Comparison of ENCODE assay signal across 1 cellular context in the genomic region with DNA sequence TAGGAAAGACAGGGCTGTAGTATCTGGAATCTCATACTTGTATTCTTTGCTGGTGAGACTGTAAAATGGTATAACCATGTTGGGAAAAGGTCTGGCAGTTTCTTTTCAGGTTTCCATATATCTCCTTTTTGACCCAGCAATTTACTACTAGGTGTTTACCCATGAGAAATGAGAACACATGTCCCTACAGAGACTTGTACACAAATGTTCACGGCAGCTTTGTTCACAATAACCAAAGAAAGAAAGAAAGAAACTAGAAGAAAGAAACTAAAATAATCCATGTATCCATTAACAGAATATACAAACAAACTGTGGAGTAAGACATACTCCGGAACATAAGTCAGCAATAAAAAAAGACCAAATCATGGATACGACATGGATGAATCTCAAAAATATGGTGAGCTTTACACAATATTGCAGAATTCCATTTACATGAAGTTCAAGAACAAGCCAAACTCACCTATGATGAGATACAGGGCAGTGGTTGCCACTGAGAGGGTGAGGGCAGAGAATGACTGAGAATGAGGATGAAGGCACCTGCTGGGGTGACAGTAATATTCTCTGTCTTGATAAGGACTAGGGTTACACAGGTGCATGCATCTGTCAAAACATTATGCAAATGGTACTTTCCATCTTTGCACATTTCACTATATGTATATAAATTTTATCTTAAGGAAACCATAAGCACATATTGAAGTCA.
TF ChIP-seq lines count a peak whose summit lies in the region.

No MANE protein-coding gene starts in this region.

TF ChIP-seq in SK-N-SH, 30 proteins besides CTCF, POLR2A, EP300 and RAD21 (continued from another document):
- TF ChIP-seq, protein P1, sequence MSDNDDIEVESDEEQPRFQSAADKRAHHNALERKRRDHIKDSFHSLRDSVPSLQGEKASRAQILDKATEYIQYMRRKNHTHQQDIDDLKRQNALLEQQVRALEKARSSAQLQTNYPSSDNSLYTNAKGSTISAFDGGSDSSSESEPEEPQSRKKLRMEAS (IDR thresholded peaks at IDR 0.05; ENCODE audit: low read depth) = no peak
- TF ChIP-seq SMC3 (IDR thresholded peaks at IDR 0.05; ENCODE audit: low read depth, low read length) = no peak
